ENCODE assay signal across 18 cellular contexts in the genomic region with DNA sequence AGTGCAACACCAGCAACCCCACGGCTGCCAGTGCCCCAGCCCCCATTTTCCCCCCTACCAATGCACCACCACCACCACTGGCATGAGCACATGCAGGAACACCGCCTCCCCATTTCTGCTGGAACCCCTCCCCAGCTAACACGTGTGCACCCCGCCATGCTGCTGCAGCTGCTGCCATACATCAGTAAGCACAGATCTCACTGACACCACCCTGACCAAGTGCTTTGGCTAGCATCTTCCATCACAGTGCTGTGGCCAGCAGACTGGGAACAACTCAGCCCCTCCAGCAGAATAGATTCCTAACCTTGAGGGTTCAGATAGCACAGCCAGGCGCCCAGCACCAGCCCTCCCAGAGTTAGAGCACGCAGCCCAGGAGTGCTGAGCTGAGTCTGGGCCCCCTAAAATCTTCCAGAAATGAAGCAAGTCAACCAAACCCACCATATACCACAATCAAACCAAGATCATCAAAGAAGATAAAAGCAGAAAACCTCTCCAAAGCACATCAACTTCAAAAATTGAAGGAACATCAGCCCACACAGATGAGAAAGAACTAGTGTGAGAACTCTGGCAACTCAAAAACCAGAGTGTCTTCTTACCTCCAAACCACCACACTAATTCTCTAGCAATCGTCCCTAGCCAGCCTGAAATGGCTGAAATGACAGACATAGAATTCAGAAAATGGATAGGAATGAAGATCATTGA.
DNase-seq lines count a peak whose midpoint lies in the region; ATAC-seq and TF ChIP-seq lines count a peak whose summit lies in the region.
"Had no signal": no experiment of that assay in that cellular context is flagged by ENCODE, and none has a peak within 500 bp of the region (broad histone marks: within the 10 kb centered on the region; RNA-seq: fewer than 3 reads in every experiment).

No MANE protein-coding gene starts in this region.

- H2BK5ac ChIP-seq in neuronal stem cell (ENCODE audit: low read length): no peak overlapping the region

- H2AK5ac ChIP-seq in neuronal stem cell (ENCODE audit: low read depth, low read length): peak overlapping the region; percentile 47

- no peak overlapping the region for H2BK15ac ChIP-seq in neuronal stem cell (ENCODE audit: low read length)

- DNase-seq in activated CD4-positive, alpha-beta T cell treated with anti-CD3 and anti-CD28 coated beads for 36 hours: no peak
- DNase-seq in activated CD4-positive, alpha-beta T cell treated with anti-CD3 and anti-CD28 coated beads, Interleukin-2, amount 50 U/mL, for 48 hours: no peak
- DNase-seq in MM.1S: no peak
- DNase-seq in activated T-helper 1 cell treated with anti-CD3 and anti-CD28 coated beads, Interleukin-12 subunit alpha, Interleukin-12 subunit beta, Interleukin-2, Interleukin-4 antibody, amounts not matched to agents 30 ng/mL and 10 ng/mL and 1 ng/mL, durations not matched to agents 14 hours and 24 hours and 36 hours (ENCODE audit: low spot score): no peak
- no peak for DNase-seq in neuronal stem cell (ENCODE audit: low spot score)
- DNase-seq in NCI-H510A treated with DMSO at 0.1 percent for 48 hours (lab: John Stamatoyannopoulos, UW): no peak
- DNase-seq: 8988T, body of pancreas, Caco-2, GDM1, HCEC 1CT, KG1, NCI-H187, NCI-H524 treated with DMSO at 0.1 percent for 48 hours, T1000 had no signal

- H3F3A ChIP-seq in MM.1S (ENCODE audit: insufficient read depth, low read length): peaks cover 18% of the 10 kb centered on the region; the same call in 1 of the 2 replicates

- POLR2A ChIA-PET in activated CD4-positive, alpha-beta T cell treated with anti-CD3 and anti-CD28 coated beads for 36 hours (lab: Charles Lee): interaction anchor here (1.1 to 2.7 kb wide), 3 partner anchors 9 to 82 kb away, joined by 4 to 21 read pairs (median 9); partner anchors contain the start of gene CDV3

- no peak overlapping the region for H3K4ac ChIP-seq in neuronal stem cell (ENCODE audit: low read length)

- no peak overlapping the region for H2BK120ac ChIP-seq in neuronal stem cell (ENCODE audit: low read depth, low read length)

- H3K27ac Mint-ChIP-seq in activated CD4-positive, alpha-beta T cell treated with anti-CD3 and anti-CD28 coated beads for 36 hours: peak overlapping the region; percentile 37
- H3K27ac Mint-ChIP-seq in activated T-helper 1 cell treated with anti-CD3 and anti-CD28 coated beads, Interleukin-12 subunit alpha, Interleukin-12 subunit beta, Interleukin-2, Interleukin-4 antibody, amounts not matched to agents 30 ng/mL and 10 ng/mL and 1 ng/mL, durations not matched to agents 14 hours and 24 hours and 36 hours: peak overlapping the region; percentile 61

- H3K4me3 Mint-ChIP-seq in activated CD4-positive, alpha-beta T cell treated with anti-CD3 and anti-CD28 coated beads for 36 hours: no peak overlapping the region
- H3K4me3 Mint-ChIP-seq in activated T-helper 1 cell treated with anti-CD3 and anti-CD28 coated beads, Interleukin-12 subunit alpha, Interleukin-12 subunit beta, Interleukin-2, Interleukin-4 antibody, amounts not matched to agents 30 ng/mL and 10 ng/mL and 1 ng/mL, durations not matched to agents 14 hours and 24 hours and 36 hours: peak overlapping the region; percentile 16

- H3K9me3 Mint-ChIP-seq in activated CD4-positive, alpha-beta T cell treated with anti-CD3 and anti-CD28 coated beads for 36 hours (ENCODE audit: low read depth): no peaks in the 10 kb centered on the region
- no peaks in the 10 kb centered on the region for H3K9me3 Mint-ChIP-seq in activated T-helper 1 cell treated with anti-CD3 and anti-CD28 coated beads, Interleukin-12 subunit alpha, Interleukin-12 subunit beta, Interleukin-2, Interleukin-4 antibody, amounts not matched to agents 30 ng/mL and 10 ng/mL and 1 ng/mL, durations not matched to agents 14 hours and 24 hours and 36 hours

- H3K4me3 ChIP-seq in MM.1S (ENCODE audit: low read length) (no peak overlapping the region), neuronal stem cell (ENCODE audit: low read length in 2 of 2) (no peak overlapping the region)
- H3K4me3 ChIP-seq: body of pancreas, lung had no signal

- H3K27me3 ChIP-seq in MM.1S (replicated peaks; ENCODE audit: insufficient read depth, low read length) (no peaks in the 10 kb centered on the region), neuronal stem cell (ENCODE audit: control insufficient read depth in 3 of 3, insufficient read depth in 3 of 3, low read depth in 1 of 3, low read length in 3 of 3) (no peaks in the 10 kb centered on the region)
- H3K27me3 ChIP-seq: body of pancreas had no signal

- peak overlapping the region; percentile 58; the same call in 1 of the 2 replicates for H3K4me2 ChIP-seq in MM.1S (ENCODE audit: low read depth, low read length)
- no peak overlapping the region for H3K4me2 ChIP-seq in neuronal stem cell (ENCODE audit: insufficient read depth, low read length, poor library complexity, severe bottlenecking)

- no peak overlapping the region for H2AFZ ChIP-seq in MM.1S (ENCODE audit: low read length)
- H2AFZ ChIP-seq in neuronal stem cell (ENCODE audit: low read length): no peak overlapping the region

- H3K9me2 ChIP-seq in MM.1S (replicated peaks; ENCODE audit: insufficient read depth, low read length): no peaks in the 10 kb centered on the region

- H3K27me3 Mint-ChIP-seq in activated CD4-positive, alpha-beta T cell treated with anti-CD3 and anti-CD28 coated beads for 36 hours: no peaks in the 10 kb centered on the region
- H3K27me3 Mint-ChIP-seq in activated T-helper 1 cell treated with anti-CD3 and anti-CD28 coated beads, Interleukin-12 subunit alpha, Interleukin-12 subunit beta, Interleukin-2, Interleukin-4 antibody, amounts not matched to agents 30 ng/mL and 10 ng/mL and 1 ng/mL, durations not matched to agents 14 hours and 24 hours and 36 hours (ENCODE audit: insufficient read depth): no peaks in the 10 kb centered on the region

- no CpG with 5 or more reads among the region's 7 CpGs for WGBS in neuronal stem cell (ENCODE audit: extremely low coverage in 2 of 2, insufficient read length in 2 of 2, insufficient replicate concordance in 1 of 2), 2 donors

- no peaks in the 10 kb centered on the region for H3K79me2 ChIP-seq in MM.1S (ENCODE audit: low read length)

- H4K91ac ChIP-seq in neuronal stem cell (ENCODE audit: low read depth, low read length, poor library complexity): no peak overlapping the region

- CTCF ChIA-PET in activated CD4-positive, alpha-beta T cell treated with anti-CD3 and anti-CD28 coated beads for 36 hours (lab: Charles Lee): interaction anchor here (0.8 to 1.7 kb wide), 5 partner anchors 9 to 175 kb away, joined by 3 to 4 read pairs (median 3); no protein-coding TSS in a partner anchor

- no peak overlapping the region for H4K8ac ChIP-seq in neuronal stem cell (ENCODE audit: low read depth, low read length)

- H3K4me1 ChIP-seq in MM.1S (ENCODE audit: low read length): peaks cover 64% of the 10 kb centered on the region
- peaks cover 0 to 2% of the 10 kb centered on the region in 2 donors for H3K4me1 ChIP-seq in neuronal stem cell (ENCODE audit: control insufficient read depth in 2 of 2, insufficient read depth in 1 of 2, low read depth in 1 of 2, low read length in 2 of 2)

- H3K9ac ChIP-seq in MM.1S (ENCODE audit: low read length) (peak overlapping the region; percentile 10; the same call in 1 of the 2 replicates), neuronal stem cell (ENCODE audit: low read depth, low read length, poor library complexity) (no peak overlapping the region)

- H3K36me3 ChIP-seq in MM.1S (replicated peaks; ENCODE audit: insufficient read depth, low read length) (no peaks in the 10 kb centered on the region), neuronal stem cell (replicated peaks in 1 of 2; ENCODE audit: control insufficient read depth in 2 of 2, insufficient read depth in 2 of 2, low read length in 2 of 2) (no peaks in the 10 kb centered on the region)

- peaks cover 52% of the 10 kb centered on the region for H3K4me1 Mint-ChIP-seq in activated CD4-positive, alpha-beta T cell treated with anti-CD3 and anti-CD28 coated beads for 36 hours
- H3K4me1 Mint-ChIP-seq in activated T-helper 1 cell treated with anti-CD3 and anti-CD28 coated beads, Interleukin-12 subunit alpha, Interleukin-12 subunit beta, Interleukin-2, Interleukin-4 antibody, amounts not matched to agents 30 ng/mL and 10 ng/mL and 1 ng/mL, durations not matched to agents 14 hours and 24 hours and 36 hours (ENCODE audit: low read depth): peaks cover 48% of the 10 kb centered on the region

- H3K18ac ChIP-seq in neuronal stem cell (ENCODE audit: low read length): no peak overlapping the region

- H2BK12ac ChIP-seq in neuronal stem cell (ENCODE audit: low read length): no peak overlapping the region

- H4K20me1 ChIP-seq in MM.1S (ENCODE audit: insufficient read depth, low read length): no peaks in the 10 kb centered on the region

- no peaks in the 10 kb centered on the region for H3K79me1 ChIP-seq in neuronal stem cell (ENCODE audit: low read depth, low read length)

- H3K27ac ChIP-seq in MM.1S (ENCODE audit: low read length): peak overlapping the region; percentile 89
- H3K27ac ChIP-seq in neuronal stem cell (replicated peaks; ENCODE audit: low read length): no peak overlapping the region
- H3K27ac ChIP-seq: body of pancreas had no signal

- TF ChIP-seq CTCF in MM.1S (IDR thresholded peaks at IDR 0.05; ENCODE audit: low read length): no peak

- no peak overlapping the region for H3K14ac ChIP-seq in neuronal stem cell (ENCODE audit: low read length)

- no peak overlapping the region for H3K23ac ChIP-seq in neuronal stem cell (ENCODE audit: low read depth, low read length, poor library complexity)

- no peak for ATAC-seq in activated CD4-positive, alpha-beta T cell treated with anti-CD3 and anti-CD28 coated beads for 36 hours
- no peak for ATAC-seq in GM21825 (IDR thresholded peaks at IDR 0.05; ENCODE audit: unreplicated experiment)
- no peak for ATAC-seq in HG02973 (IDR thresholded peaks at IDR 0.05; ENCODE audit: unreplicated experiment)
- ATAC-seq: body of pancreas had no signal

- H3K9me3 ChIP-seq in MM.1S (replicated peaks; ENCODE audit: insufficient read depth, low read length) (no peaks in the 10 kb centered on the region), neuronal stem cell (replicated peaks in 1 of 2; ENCODE audit: control insufficient read depth in 2 of 2, insufficient read depth in 1 of 2, low read depth in 1 of 2, low read length in 2 of 2) (peaks cover 0 to 1% of the 10 kb centered on the region in 2 donors)
- H3K9me3 ChIP-seq: body of pancreas had no signal

- intact Hi-C loops in activated CD4-positive, alpha-beta T cell treated with anti-CD3 and anti-CD28 coated beads for 36 hours (cut with DNase I, micrococcal nuclease): loop anchor here (5.0 to 10.0 kb wide), 3 partner anchors 45 to 742 kb away; partner anchors contain the start of gene SRPRB (in 1 of the 2)
- intact Hi-C loops in activated T-helper 1 cell treated with anti-CD3 and anti-CD28 coated beads, Interleukin-12 subunit alpha, Interleukin-12 subunit beta, Interleukin-2, Interleukin-4 antibody, amounts not matched to agents 30 ng/mL and 10 ng/mL and 1 ng/mL, durations not matched to agents 14 hours and 24 hours and 36 hours (cut with micrococcal nuclease): loop anchor here (1.0 to 5.0 kb wide), 2 partner anchors 50 to 170 kb away; partner anchors contain the start of gene TOPBP1

- H3K36me3 Mint-ChIP-seq in activated CD4-positive, alpha-beta T cell treated with anti-CD3 and anti-CD28 coated beads for 36 hours (ENCODE audit: low read depth): no peaks in the 10 kb centered on the region
- peaks cover 5% of the 10 kb centered on the region for H3K36me3 Mint-ChIP-seq in activated T-helper 1 cell treated with anti-CD3 and anti-CD28 coated beads, Interleukin-12 subunit alpha, Interleukin-12 subunit beta, Interleukin-2, Interleukin-4 antibody, amounts not matched to agents 30 ng/mL and 10 ng/mL and 1 ng/mL, durations not matched to agents 14 hours and 24 hours and 36 hours (ENCODE audit: low read depth)
